In the genomic region with DNA sequence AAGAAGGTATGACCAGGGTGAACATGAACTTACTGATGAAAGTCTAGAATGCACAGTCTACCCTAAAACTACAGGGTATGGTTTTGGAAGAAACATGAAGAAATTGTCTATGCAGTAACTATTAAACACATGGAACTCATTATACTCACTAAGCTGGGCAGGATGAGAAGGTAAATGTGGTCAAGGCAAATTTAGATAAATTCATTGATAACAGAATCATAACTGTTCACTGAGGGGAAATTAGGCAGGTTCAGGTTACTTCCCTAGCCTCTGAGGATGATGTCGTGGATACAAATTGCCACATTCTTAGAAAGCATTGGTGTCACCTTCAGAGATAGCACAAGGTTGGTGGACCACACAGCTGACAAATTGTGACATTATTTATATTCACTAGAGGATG, we compare ENCODE assay signal across 9 cellular contexts.
"Had no signal": no experiment of that assay in that cellular context is flagged by ENCODE, and none has a peak within 500 bp of the region (broad histone marks: within the 10 kb centered on the region; RNA-seq: fewer than 3 reads in every experiment).

No MANE protein-coding gene starts in this region.

- H3K36me3 ChIP-seq: HAP-1 had no signal

- H3K27ac ChIP-seq: GM23248, HL-60 had no signal

- DNase-seq: GM23248, GOT3, H7, IMR-90, KG1 had no signal

- H3K4me3 ChIP-seq: GM23248, HAP-1, K562 had no signal

- H2AFZ ChIP-seq: GM23248 had no signal

- ATAC-seq: HCT116, K562 had no signal

- H3K9me3 ChIP-seq: HAP-1 had no signal

- H3K4me1 ChIP-seq: HAP-1 had no signal

- H3K9ac ChIP-seq: GM23248 had no signal
